Comparison of ENCODE assay signal across 16 cellular contexts in the genomic region with DNA sequence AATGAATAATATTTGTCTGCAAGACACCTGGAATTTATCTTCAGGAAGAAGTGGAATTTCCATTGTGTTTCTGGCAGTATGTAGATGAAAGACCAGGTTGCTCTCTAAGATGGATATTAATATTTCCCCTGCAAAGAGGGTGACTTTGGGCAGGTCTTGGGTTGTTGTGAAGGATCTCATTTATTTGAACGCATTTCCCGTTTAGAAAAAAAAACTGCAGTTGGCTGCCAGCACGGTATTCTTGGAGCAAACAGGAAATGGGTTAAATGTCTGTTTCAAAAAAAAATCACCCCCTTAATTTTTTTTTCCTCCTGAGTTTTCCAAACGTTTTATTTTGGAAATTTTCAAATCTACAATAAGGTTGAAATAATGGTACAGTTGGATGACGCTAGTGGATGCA. TPM values are rescaled to one million over a fixed set of nuclear protein-coding genes. Genes with fewer than 3 reads are reported as not detected.
DNase-seq lines count a peak whose midpoint lies in the region; ATAC-seq and TF ChIP-seq lines count a peak whose summit lies in the region.
"Had no signal": no experiment of that assay in that cellular context is flagged by ENCODE, and none has a peak within 500 bp of the region (broad histone marks: within the 10 kb centered on the region; RNA-seq: fewer than 3 reads in every experiment).

No MANE protein-coding gene starts in this region.

- H3K79me2 ChIP-seq in osteoblast (ENCODE audit: insufficient read depth, low read length) = peaks cover 100% of the 10 kb centered on the region

- peaks cover 46% of the 10 kb centered on the region for H3K36me3 ChIP-seq in osteoblast (ENCODE audit: insufficient read depth, low read length)

- H3K36me3 Mint-ChIP-seq in activated CD4-positive, alpha-beta T cell treated with anti-CD3 and anti-CD28 coated beads for 36 hours (ENCODE audit: low read depth) = peaks cover 76% of the 10 kb centered on the region
- H3K36me3 Mint-ChIP-seq in activated naive CD8-positive, alpha-beta T cell treated with anti-CD3 and anti-CD28 coated beads, Interleukin-2, amount 50 U/mL, for 24 hours (ENCODE audit: low read depth) = peaks cover 59% of the 10 kb centered on the region

- POLR2A ChIA-PET in activated CD4-positive, alpha-beta T cell treated with anti-CD3 and anti-CD28 coated beads for 36 hours (lab: Charles Lee) = no interaction called here

- TF ChIP-seq CTCF in osteoblast (IDR thresholded peaks at IDR 0.05; ENCODE audit: extremely low read depth, low read depth, low read length) = no peak

- peaks cover 93% of the 10 kb centered on the region for H4K20me1 ChIP-seq in osteoblast (ENCODE audit: insufficient read depth, low read length)

- no peaks in the 10 kb centered on the region for H3K9me3 Mint-ChIP-seq in activated CD4-positive, alpha-beta T cell treated with anti-CD3 and anti-CD28 coated beads for 36 hours (ENCODE audit: low read depth)
- H3K9me3 Mint-ChIP-seq in activated naive CD8-positive, alpha-beta T cell treated with anti-CD3 and anti-CD28 coated beads, Interleukin-2, amount 50 U/mL, for 24 hours = no peaks in the 10 kb centered on the region

- peak overlapping the region; percentile 15 for H3K27ac ChIP-seq in osteoblast (ENCODE audit: low read depth, low read length)
- H3K27ac ChIP-seq: SJSA1 had no signal

- H3K9me3 ChIP-seq in osteoblast (ENCODE audit: low read depth, low read length) = no peaks in the 10 kb centered on the region
- H3K9me3 ChIP-seq: Caco-2, mucosa of descending colon, SJSA1 had no signal

- H2AFZ ChIP-seq in osteoblast (ENCODE audit: low read length) = no peak overlapping the region

- no peaks in the 10 kb centered on the region for H3K27me3 Mint-ChIP-seq in activated CD4-positive, alpha-beta T cell treated with anti-CD3 and anti-CD28 coated beads for 36 hours
- no peaks in the 10 kb centered on the region for H3K27me3 Mint-ChIP-seq in activated naive CD8-positive, alpha-beta T cell treated with anti-CD3 and anti-CD28 coated beads, Interleukin-2, amount 50 U/mL, for 24 hours

- DNase-seq in activated CD4-positive, alpha-beta T cell treated with anti-CD3 and anti-CD28 coated beads for 36 hours = no peak
- no peak for DNase-seq in activated CD4-positive, alpha-beta T cell treated with anti-CD3 and anti-CD28 coated beads, Interleukin-2, amount 50 U/mL, for 4 hours
- peak; percentile 22 for DNase-seq in EH (ENCODE audit: low read depth)
- DNase-seq in activated naive CD8-positive, alpha-beta T cell treated with anti-CD3 and anti-CD28 coated beads, Interleukin-2, amount 50 U/mL, for 24 hours = no peak
- DNase-seq in osteoblast (ENCODE audit: insufficient read length, low spot score, missing footprints) = peak; percentile 70
- DNase-seq in UCSD-AML1 (lab: John Stamatoyannopoulos, UW; ENCODE audit: unreplicated experiment) = no peak
- DNase-seq in C1 segment of cervical spinal cord (lab: John Stamatoyannopoulos, UW) = no peak
- DNase-seq in NCI-H2196 treated with DMSO at 0.1 percent for 48 hours (lab: John Stamatoyannopoulos, UW; ENCODE audit: unreplicated experiment) = no peak
- DNase-seq: activated CD8-positive, alpha-beta memory T cell treated with anti-CD3 and anti-CD28 coated beads, Interleukin-2, amount 50 U/mL, for 48 hours; amniotic stem cell; Caco-2; Karpas-422; mucosa of descending colon; NCI-H1436 treated with DMSO at 0.1 percent for 48 hours; NCI-H345 had no signal

- intact Hi-C loops in activated CD4-positive, alpha-beta T cell treated with anti-CD3 and anti-CD28 coated beads for 36 hours (cut with DNase I, micrococcal nuclease) = no loop called here

- ATAC-seq in activated CD4-positive, alpha-beta T cell treated with anti-CD3 and anti-CD28 coated beads for 36 hours = no peak
- ATAC-seq in activated naive CD8-positive, alpha-beta T cell treated with anti-CD3 and anti-CD28 coated beads, Interleukin-2, amount 50 U/mL, for 24 hours = no peak
- ATAC-seq: mucosa of descending colon had no signal

- H3K27me3 ChIP-seq in osteoblast (ENCODE audit: insufficient read depth, low read length) = no peaks in the 10 kb centered on the region
- H3K27me3 ChIP-seq: SJSA1 had no signal

- H3K4me3 ChIP-seq in osteoblast (ENCODE audit: insufficient read depth, low read length) = no peak overlapping the region
- H3K4me3 ChIP-seq: mucosa of descending colon, SJSA1 had no signal

- peaks cover 60% of the 10 kb centered on the region for H3K4me1 Mint-ChIP-seq in activated CD4-positive, alpha-beta T cell treated with anti-CD3 and anti-CD28 coated beads for 36 hours
- peaks cover 60% of the 10 kb centered on the region for H3K4me1 Mint-ChIP-seq in activated naive CD8-positive, alpha-beta T cell treated with anti-CD3 and anti-CD28 coated beads, Interleukin-2, amount 50 U/mL, for 24 hours

- CTCF ChIA-PET in activated CD4-positive, alpha-beta T cell treated with anti-CD3 and anti-CD28 coated beads for 36 hours (lab: Charles Lee) = interaction anchor here (0.7 to 1.0 kb wide), 2 partner anchors 15 to 21 kb away, joined by 3 to 5 read pairs; no protein-coding TSS in a partner anchor

- no peak overlapping the region for H3K4me2 ChIP-seq in osteoblast (ENCODE audit: insufficient read depth, low read length)

- peaks cover 42% of the 10 kb centered on the region for H3K4me1 ChIP-seq in osteoblast (ENCODE audit: insufficient read depth, low read length)

- H3K4me3 Mint-ChIP-seq in activated CD4-positive, alpha-beta T cell treated with anti-CD3 and anti-CD28 coated beads for 36 hours = no peak overlapping the region
- no peak overlapping the region for H3K4me3 Mint-ChIP-seq in activated naive CD8-positive, alpha-beta T cell treated with anti-CD3 and anti-CD28 coated beads, Interleukin-2, amount 50 U/mL, for 24 hours

- H3K27ac Mint-ChIP-seq in activated CD4-positive, alpha-beta T cell treated with anti-CD3 and anti-CD28 coated beads for 36 hours = peak overlapping the region; percentile 60
- H3K27ac Mint-ChIP-seq in activated naive CD8-positive, alpha-beta T cell treated with anti-CD3 and anti-CD28 coated beads, Interleukin-2, amount 50 U/mL, for 24 hours = peak overlapping the region; percentile 31

RNA-seq across cellular contexts. Expression of a gene that starts 11.5 kb away (rescaled TPM):
- total RNA-seq in activated CD4-positive, alpha-beta T cell treated with anti-CD3 and anti-CD28 coated beads for 36 hours = 100 to 1,000 TPM; 441 to 496 TPM
- 270 and 295 TPM in 2 replicates for total RNA-seq in osteoblast

RNA-seq across cellular contexts. Expression of a gene that starts 24.2 kb away (rescaled TPM):
- 1 to 10 TPM; 1.7 to 2.4 TPM for total RNA-seq in activated CD4-positive, alpha-beta T cell treated with anti-CD3 and anti-CD28 coated beads for 36 hours
- total RNA-seq in osteoblast = 0.29 and 0.36 TPM in 2 replicates

Comparison
In these comparisons a context has a peak if more than half of its experiments do, and no peak if none do; other contexts are left out.
1. DNase-seq: peak in EH (single experiment) and osteoblast (single experiment); none in activated CD4-positive, alpha-beta T cell treated with anti-CD3 and anti-CD28 coated beads for 36 hours (single experiment), activated CD4-positive, alpha-beta T cell treated with anti-CD3 and anti-CD28 coated beads, Interleukin-2, amount 50 U/mL, for 4 hours (0 of 2), activated naive CD8-positive, alpha-beta T cell treated with anti-CD3 and anti-CD28 coated beads, Interleukin-2, amount 50 U/mL, for 24 hours (single experiment), UCSD-AML1 (single experiment), C1 segment of cervical spinal cord (0 of 14) and NCI-H2196 treated with DMSO at 0.1 percent for 48 hours (single experiment).